1 cellular context compared by ENCODE assay signal in the genomic region with DNA sequence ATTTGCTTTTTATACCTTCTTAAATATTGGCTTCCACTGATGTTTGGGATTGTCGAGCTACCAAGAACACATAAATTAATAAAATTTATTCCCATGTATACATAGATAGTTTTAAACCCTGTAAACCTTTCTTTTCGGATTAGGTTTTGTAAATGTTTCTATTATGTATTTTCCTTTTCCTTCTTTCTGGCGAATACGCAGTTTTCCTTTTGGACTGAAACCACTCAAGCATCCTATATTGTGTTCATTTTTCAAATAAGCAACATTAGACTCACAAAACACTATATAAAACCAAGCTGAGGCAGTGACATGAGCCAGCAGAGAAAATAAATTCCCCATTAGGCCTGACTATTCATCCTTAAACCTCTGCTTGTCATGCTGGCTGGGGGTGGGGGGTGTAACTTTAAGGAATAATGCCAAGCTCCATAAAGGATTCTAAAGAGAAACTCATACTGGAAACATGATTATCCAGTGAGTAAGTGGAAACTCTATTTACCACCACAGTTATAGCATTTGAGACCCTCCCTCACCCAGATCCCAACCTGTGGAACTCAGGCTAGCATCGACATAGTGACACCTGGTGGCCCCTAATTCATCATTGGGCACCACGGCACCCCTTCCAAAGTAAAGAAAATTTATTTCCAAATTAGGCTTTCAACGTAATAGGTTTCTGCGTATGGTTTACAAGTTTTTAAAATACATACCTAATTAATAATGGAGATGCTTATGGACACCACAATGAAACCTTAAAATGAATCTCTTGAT.
TF ChIP-seq lines count a peak whose summit lies in the region.

No MANE protein-coding gene starts in this region.

TF ChIP-seq in WTC11, 78 proteins besides CTCF, POLR2A, EP300 and RAD21 (continued from another document):
- TF ChIP-seq, protein P1, sequence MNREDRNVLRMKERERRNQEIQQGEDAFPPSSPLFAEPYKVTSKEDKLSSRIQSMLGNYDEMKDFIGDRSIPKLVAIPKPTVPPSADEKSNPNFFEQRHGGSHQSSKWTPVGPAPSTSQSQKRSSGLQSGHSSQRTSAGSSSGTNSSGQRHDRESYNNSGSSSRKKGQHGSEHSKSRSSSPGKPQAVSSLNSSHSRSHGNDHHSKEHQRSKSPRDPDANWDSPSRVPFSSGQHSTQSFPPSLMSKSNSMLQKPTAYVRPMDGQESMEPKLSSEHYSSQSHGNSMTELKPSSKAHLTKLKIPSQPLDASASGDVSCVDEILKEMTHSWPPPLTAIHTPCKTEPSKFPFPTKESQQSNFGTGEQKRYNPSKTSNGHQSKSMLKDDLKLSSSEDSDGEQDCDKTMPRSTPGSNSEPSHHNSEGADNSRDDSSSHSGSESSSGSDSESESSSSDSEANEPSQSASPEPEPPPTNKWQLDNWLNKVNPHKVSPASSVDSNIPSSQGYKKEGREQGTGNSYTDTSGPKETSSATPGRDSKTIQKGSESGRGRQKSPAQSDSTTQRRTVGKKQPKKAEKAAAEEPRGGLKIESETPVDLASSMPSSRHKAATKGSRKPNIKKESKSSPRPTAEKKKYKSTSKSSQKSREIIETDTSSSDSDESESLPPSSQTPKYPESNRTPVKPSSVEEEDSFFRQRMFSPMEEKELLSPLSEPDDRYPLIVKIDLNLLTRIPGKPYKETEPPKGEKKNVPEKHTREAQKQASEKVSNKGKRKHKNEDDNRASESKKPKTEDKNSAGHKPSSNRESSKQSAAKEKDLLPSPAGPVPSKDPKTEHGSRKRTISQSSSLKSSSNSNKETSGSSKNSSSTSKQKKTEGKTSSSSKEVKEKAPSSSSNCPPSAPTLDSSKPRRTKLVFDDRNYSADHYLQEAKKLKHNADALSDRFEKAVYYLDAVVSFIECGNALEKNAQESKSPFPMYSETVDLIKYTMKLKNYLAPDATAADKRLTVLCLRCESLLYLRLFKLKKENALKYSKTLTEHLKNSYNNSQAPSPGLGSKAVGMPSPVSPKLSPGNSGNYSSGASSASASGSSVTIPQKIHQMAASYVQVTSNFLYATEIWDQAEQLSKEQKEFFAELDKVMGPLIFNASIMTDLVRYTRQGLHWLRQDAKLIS (CRISPR knock-in tag; IDR thresholded peaks at IDR 0.05; ENCODE audit: borderline replicate concordance) = no peak
- TF ChIP-seq ZNF138 (CRISPR knock-in tag; conservative IDR thresholded peaks at IDR 0.05) = no peak
- no peak for TF ChIP-seq MLX (CRISPR knock-in tag; IDR thresholded peaks at IDR 0.05)
- no peak for TF ChIP-seq ELF4 (CRISPR knock-in tag; IDR thresholded peaks at IDR 0.05; ENCODE audit: low read depth)
- no peak for TF ChIP-seq KAT7 (CRISPR knock-in tag; IDR thresholded peaks at IDR 0.05; ENCODE audit: borderline replicate concordance)
- no peak for TF ChIP-seq SMAD4 (CRISPR knock-in tag; IDR thresholded peaks at IDR 0.05)
- TF ChIP-seq ZMAT4 (CRISPR knock-in tag; IDR thresholded peaks at IDR 0.05) = no peak
